9 cellular contexts compared by ENCODE assay signal in genomic region chr2:144414324-144414845, GRCh38.
A peak's percentile ranks its signal among the peaks of the same experiment; 100 is the strongest.
DNase-seq lines count a peak whose midpoint lies in the region; ATAC-seq lines count a peak whose summit lies in the region.
"Had no signal": no experiment of that assay in that cellular context is flagged by ENCODE, and none has a peak within 500 bp of the region (broad histone marks: within the 10 kb centered on the region; RNA-seq: fewer than 3 reads in every experiment).

No MANE protein-coding gene starts in this region.

- DNase-seq in activated T-cell treated with anti-CD3 and anti-CD28 coated beads for 48 hours (ENCODE audit: low read depth): peak; percentile 15
- no peak for DNase-seq in activated T-cell treated with anti-CD3 and anti-CD28 coated beads for 4 hours
- peak; percentile 36 for DNase-seq in amniotic stem cell (lab: John Stamatoyannopoulos, UW)
- DNase-seq in myocyte (ENCODE audit: low read depth): peak; percentile 44
- DNase-seq in DMS79 treated with DMSO at 0.1 percent for 48 hours (lab: John Stamatoyannopoulos, UW): no peak
- no peak for DNase-seq in T-helper 9 cell
- DNase-seq: DND-41 had no signal

- peak; percentile 88 for ATAC-seq in HG03432 (IDR thresholded peaks at IDR 0.05; ENCODE audit: unreplicated experiment)
- no peak for ATAC-seq in HG02970 (IDR thresholded peaks at IDR 0.05; ENCODE audit: low FRiP score, unreplicated experiment)

Comparison
In these comparisons a context has a peak if more than half of its experiments do, and no peak if none do; other contexts are left out.
1. DNase-seq: peak in activated T-cell treated with anti-CD3 and anti-CD28 coated beads for 48 hours (single experiment), amniotic stem cell (single experiment) and myocyte (single experiment); none in activated T-cell treated with anti-CD3 and anti-CD28 coated beads for 4 hours (single experiment), DMS79 treated with DMSO at 0.1 percent for 48 hours (single experiment) and T-helper 9 cell (single experiment).